ENCODE assay signal across 8 cellular contexts in genomic region chr14:24366664-24367505, GRCh38. TPM values are rescaled to one million over a fixed set of nuclear protein-coding genes. Genes with fewer than 3 reads are reported as not detected.
DNase-seq lines count a peak whose midpoint lies in the region; TF ChIP-seq lines count a peak whose summit lies in the region.

No MANE protein-coding gene starts in this region.

- CTCF ChIA-PET in activated CD4-positive, alpha-beta memory T cell treated with anti-CD3 and anti-CD28 coated beads for 36 hours (lab: Charles Lee): interaction anchor here (0.8 to 2.3 kb wide), 11 partner anchors 27 to 74 kb away, joined by 3 to 129 read pairs (median 9); partner anchors contain the start of genes CBLN3, KHNYN and RIPK3
- CTCF ChIA-PET in activated CD4-positive, alpha-beta memory T cell treated with anti-CD3 and anti-CD28 coated beads, Interleukin-2, amount 10 ng/mL, durations not matched to agents 7 days and 5 days (lab: Charles Lee): interaction anchor here (1.6 to 2.3 kb wide), 6 partner anchors 32 to 70 kb away, joined by 3 to 52 read pairs (median 7); partner anchors contain the start of genes CBLN3, KHNYN and NYNRIN

- POLR2A ChIA-PET in activated CD4-positive, alpha-beta memory T cell treated with anti-CD3 and anti-CD28 coated beads for 36 hours (lab: Charles Lee): interaction anchor here (0.9 to 2.0 kb wide), 3 partner anchors 14 to 124 kb away, joined by 3 to 19 read pairs (median 5); partner anchors contain the start of genes CBLN3, KHNYN and TINF2
- POLR2A ChIA-PET in activated CD4-positive, alpha-beta memory T cell treated with anti-CD3 and anti-CD28 coated beads, Interleukin-2, amount 10 ng/mL, durations not matched to agents 7 days and 5 days (lab: Charles Lee): interaction anchor here (2.2 kb wide), 1 partner anchor 64 kb away, joined by 20 read pairs; the partner anchor contains the start of genes CBLN3 and KHNYN

- no peaks in the 10 kb centered on the region for H3K9me3 ChIP-seq in SJCRH30 (replicated peaks)

- H3K36me3 Mint-ChIP-seq in activated CD4-positive, alpha-beta memory T cell treated with anti-CD3 and anti-CD28 coated beads for 36 hours: no peaks in the 10 kb centered on the region
- no peaks in the 10 kb centered on the region for H3K36me3 Mint-ChIP-seq in activated CD4-positive, alpha-beta memory T cell treated with anti-CD3 and anti-CD28 coated beads, Interleukin-2, amount 10 ng/mL, durations not matched to agents 7 days and 5 days (ENCODE audit: low read depth)

- H3K27me3 ChIP-seq in SJCRH30: no peaks in the 10 kb centered on the region

- TF ChIP-seq CTCF in LNCaP clone FGC (IDR thresholded peaks at IDR 0.05; ENCODE audit: control insufficient read depth, extremely low read depth, insufficient read depth): no peak

- no peaks in the 10 kb centered on the region; the same call in 1 of the 2 replicates for H3K36me3 ChIP-seq in SJCRH30

- H3K27me3 Mint-ChIP-seq in activated CD4-positive, alpha-beta memory T cell treated with anti-CD3 and anti-CD28 coated beads for 36 hours: peaks cover 39% of the 10 kb centered on the region
- H3K27me3 Mint-ChIP-seq in activated CD4-positive, alpha-beta memory T cell treated with anti-CD3 and anti-CD28 coated beads, Interleukin-2, amount 10 ng/mL, durations not matched to agents 7 days and 5 days: peaks cover 54% of the 10 kb centered on the region

- peak overlapping the region; percentile 44 for H3K4me3 ChIP-seq in LNCaP clone FGC (ENCODE audit: low read depth, low read length)
- H3K4me3 ChIP-seq in SJCRH30: peak overlapping the region; percentile 93

- H3K4me3 Mint-ChIP-seq in activated CD4-positive, alpha-beta memory T cell treated with anti-CD3 and anti-CD28 coated beads for 36 hours: peak overlapping the region; percentile 55
- no peak overlapping the region for H3K4me3 Mint-ChIP-seq in activated CD4-positive, alpha-beta memory T cell treated with anti-CD3 and anti-CD28 coated beads, Interleukin-2, amount 10 ng/mL, durations not matched to agents 7 days and 5 days

- H3K9me3 Mint-ChIP-seq in activated CD4-positive, alpha-beta memory T cell treated with anti-CD3 and anti-CD28 coated beads for 36 hours: no peaks in the 10 kb centered on the region
- no peaks in the 10 kb centered on the region for H3K9me3 Mint-ChIP-seq in activated CD4-positive, alpha-beta memory T cell treated with anti-CD3 and anti-CD28 coated beads, Interleukin-2, amount 10 ng/mL, durations not matched to agents 7 days and 5 days

- peak overlapping the region; percentile 85 for H3K27ac ChIP-seq in SJCRH30

- peaks cover 24% of the 10 kb centered on the region for H3K4me1 Mint-ChIP-seq in activated CD4-positive, alpha-beta memory T cell treated with anti-CD3 and anti-CD28 coated beads for 36 hours (ENCODE audit: low read depth)
- peaks cover 20% of the 10 kb centered on the region for H3K4me1 Mint-ChIP-seq in activated CD4-positive, alpha-beta memory T cell treated with anti-CD3 and anti-CD28 coated beads, Interleukin-2, amount 10 ng/mL, durations not matched to agents 7 days and 5 days

- peaks cover 3% of the 10 kb centered on the region for H3K4me1 ChIP-seq in SJCRH30

- no peak overlapping the region for H3K27ac Mint-ChIP-seq in activated CD4-positive, alpha-beta memory T cell treated with anti-CD3 and anti-CD28 coated beads for 36 hours
- H3K27ac Mint-ChIP-seq in activated CD4-positive, alpha-beta memory T cell treated with anti-CD3 and anti-CD28 coated beads, Interleukin-2, amount 10 ng/mL, durations not matched to agents 7 days and 5 days: no peak overlapping the region

- intact Hi-C loops in activated CD4-positive, alpha-beta memory T cell treated with anti-CD3 and anti-CD28 coated beads for 36 hours (cut with micrococcal nuclease): loop anchor here (5.0 kb wide), 1 partner anchor 35 kb away; no protein-coding TSS in a partner anchor

- DNase-seq in activated CD4-positive, alpha-beta memory T cell treated with anti-CD3 and anti-CD28 coated beads for 36 hours: peak; percentile 34
- DNase-seq in activated CD4-positive, alpha-beta memory T cell treated with anti-CD3 and anti-CD28 coated beads, Interleukin-2, amount 10 ng/mL, durations not matched to agents 7 days and 5 days: no peak
- DNase-seq in H4 (ENCODE audit: low spot score) (peak; percentile 91), LNCaP clone FGC (ENCODE audit: low read depth) (peak; percentile 92), SJCRH30 (peak; percentile 94 to 98), dedifferentiated amniotic fluid mesenchymal stem cell (ENCODE audit: extremely low spot score) (peak; percentile 95), kidney tubule cell (ENCODE audit: low spot score) (peak; percentile 92)
- DNase-seq in stimulated activated CD4-positive, alpha-beta T cell treated with anti-CD3 and anti-CD28 coated beads, Interleukin-15, amount 100 ng/mL, for 24 hours: peak; percentile 47

RNA-seq across cellular contexts. Expression of gene NFATC4, which starts 1.1 kb away (rescaled TPM):
- total RNA-seq in activated CD4-positive, alpha-beta memory T cell treated with anti-CD3 and anti-CD28 coated beads for 36 hours: not detected
- not detected for total RNA-seq in activated CD4-positive, alpha-beta memory T cell treated with anti-CD3 and anti-CD28 coated beads, Interleukin-2, amount 10 ng/mL, durations not matched to agents 7 days and 5 days
- total RNA-seq in H4 (2014; rRNA removed; shearing (Covaris generic)): 7.1 and 9.5 TPM in 2 replicates
- 33.3 and 39.3 TPM in 2 replicates for total RNA-seq in SJCRH30 (2014; rRNA removed; shearing (Covaris generic))

RNA-seq across cellular contexts. Expression of gene RIPK3, which starts 27.1 kb away (rescaled TPM):
- total RNA-seq in activated CD4-positive, alpha-beta memory T cell treated with anti-CD3 and anti-CD28 coated beads for 36 hours: 10 to 100 TPM; 11.0 to 11.8 TPM
- total RNA-seq in activated CD4-positive, alpha-beta memory T cell treated with anti-CD3 and anti-CD28 coated beads, Interleukin-2, amount 10 ng/mL, durations not matched to agents 7 days and 5 days: 10 to 100 TPM; 37.3 to 38.0 TPM
- not detected in 2 replicates for total RNA-seq in H4 (2014; rRNA removed; shearing (Covaris generic))
- not detected in 2 replicates for total RNA-seq in SJCRH30 (2014; rRNA removed; shearing (Covaris generic))

RNA-seq across cellular contexts. Expression of gene NYNRIN, which starts 31.9 kb away (rescaled TPM):
- under 1 TPM; 0.02 to 0.22 TPM for total RNA-seq in activated CD4-positive, alpha-beta memory T cell treated with anti-CD3 and anti-CD28 coated beads for 36 hours
- total RNA-seq in activated CD4-positive, alpha-beta memory T cell treated with anti-CD3 and anti-CD28 coated beads, Interleukin-2, amount 10 ng/mL, durations not matched to agents 7 days and 5 days: under 1 TPM; 0.18 TPM
- 0.14 and 0.21 TPM in 2 replicates for total RNA-seq in H4 (2014; rRNA removed; shearing (Covaris generic))
- 11.9 and 12.1 TPM in 2 replicates for total RNA-seq in SJCRH30 (2014; rRNA removed; shearing (Covaris generic))

RNA-seq across cellular contexts. Expression of gene ADCY4, which starts 32.0 kb away (rescaled TPM):
- 1 to 10 TPM; 1.6 to 2.4 TPM for total RNA-seq in activated CD4-positive, alpha-beta memory T cell treated with anti-CD3 and anti-CD28 coated beads for 36 hours
- total RNA-seq in activated CD4-positive, alpha-beta memory T cell treated with anti-CD3 and anti-CD28 coated beads, Interleukin-2, amount 10 ng/mL, durations not matched to agents 7 days and 5 days: 1 to 10 TPM; 4.5 to 5.9 TPM
- total RNA-seq in H4 (2014; rRNA removed; shearing (Covaris generic)): not detected in 2 replicates
- 0.03 TPM in 1 of 2 replicates, not detected in the other for total RNA-seq in SJCRH30 (2014; rRNA removed; shearing (Covaris generic))

RNA-seq across cellular contexts. Expression of gene LTB4R, which starts 55.6 kb away (rescaled TPM):
- total RNA-seq in activated CD4-positive, alpha-beta memory T cell treated with anti-CD3 and anti-CD28 coated beads for 36 hours: 10 to 100 TPM; 15.4 to 16.7 TPM
- 10 to 100 TPM; 36.1 to 37.9 TPM for total RNA-seq in activated CD4-positive, alpha-beta memory T cell treated with anti-CD3 and anti-CD28 coated beads, Interleukin-2, amount 10 ng/mL, durations not matched to agents 7 days and 5 days
- total RNA-seq in H4 (2014; rRNA removed; shearing (Covaris generic)): 0.39 and 0.41 TPM in 2 replicates
- 2.0 and 3.8 TPM in 2 replicates for total RNA-seq in SJCRH30 (2014; rRNA removed; shearing (Covaris generic))

Comparison
In these comparisons a context has a peak if more than half of its experiments do, and no peak if none do; other contexts are left out.
1. RNA of gene RIPK3, which starts 27.1 kb away (total RNA-seq): 37.3 to 38.0 TPM in activated CD4-positive, alpha-beta memory T cell treated with anti-CD3 and anti-CD28 coated beads, Interleukin-2, amount 10 ng/mL, durations not matched to agents 7 days and 5 days and 11.0 to 11.8 TPM in activated CD4-positive, alpha-beta memory T cell treated with anti-CD3 and anti-CD28 coated beads for 36 hours; not detected in H4 and not detected in SJCRH30; every median in the first group is over 10 times any median in the second.
2. RNA of gene NYNRIN, which starts 31.9 kb away (total RNA-seq): 11.9 to 12.1 TPM in SJCRH30; 0.02 to 0.22 TPM in activated CD4-positive, alpha-beta memory T cell treated with anti-CD3 and anti-CD28 coated beads for 36 hours, 0.18 TPM in activated CD4-positive, alpha-beta memory T cell treated with anti-CD3 and anti-CD28 coated beads, Interleukin-2, amount 10 ng/mL, durations not matched to agents 7 days and 5 days and 0.14 to 0.21 TPM in H4; every median in the first group is over 10 times any median in the second.